Comparison of ENCODE assay signal across 9 cellular contexts in the genomic region with DNA sequence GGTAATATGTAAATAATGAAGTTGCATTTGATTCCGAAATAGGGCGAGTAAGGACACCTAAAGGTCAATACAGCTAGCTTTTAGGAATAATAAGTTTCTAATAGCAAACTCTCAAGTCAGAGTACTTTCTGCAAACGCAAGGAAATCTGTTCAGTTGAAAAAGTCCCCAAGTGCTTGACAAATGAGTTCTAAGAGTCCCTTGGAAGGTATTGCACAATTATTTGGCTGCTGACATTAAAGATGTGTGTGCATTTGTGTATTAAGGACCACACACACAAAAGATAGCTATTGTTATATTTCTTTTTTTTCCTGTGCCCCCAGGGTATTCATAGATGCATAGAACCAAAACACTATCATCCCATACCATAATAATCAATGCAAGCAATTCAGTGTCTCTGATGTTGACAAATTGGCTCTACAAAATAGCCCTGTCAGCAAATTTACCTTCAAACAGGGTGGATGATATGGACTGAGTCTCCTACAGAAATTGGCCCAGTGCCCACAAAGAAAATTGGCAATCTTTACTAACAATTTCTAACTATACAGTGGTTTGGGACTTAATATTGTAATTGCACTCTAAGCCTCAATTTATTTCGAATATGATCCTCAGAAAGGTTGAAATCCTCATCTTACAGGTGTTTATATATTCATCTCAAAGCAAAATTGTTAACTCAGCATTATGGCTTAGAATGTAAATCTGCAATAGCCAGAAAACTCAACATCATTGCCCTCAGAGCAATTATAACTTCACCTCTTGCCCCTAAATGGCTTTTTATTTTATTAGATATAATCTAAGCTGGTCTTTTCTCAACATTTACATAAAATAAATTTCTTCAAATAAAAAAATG.
DNase-seq lines count a peak whose midpoint lies in the region; ATAC-seq lines count a peak whose summit lies in the region.
"Had no signal": no experiment of that assay in that cellular context is flagged by ENCODE, and none has a peak within 500 bp of the region (broad histone marks: within the 10 kb centered on the region; RNA-seq: fewer than 3 reads in every experiment).

No MANE protein-coding gene starts in this region.

- no peaks in the 10 kb centered on the region for H3K27me3 Mint-ChIP-seq in stimulated activated naive CD8-positive, alpha-beta T cell treated with anti-CD3 and anti-CD28 coated beads, Interleukin-15, amount 100 ng/mL, for 72 hours
- H3K27me3 Mint-ChIP-seq: CD4-positive, alpha-beta memory T cell had no signal

- no peak for ATAC-seq in stimulated activated naive CD8-positive, alpha-beta T cell treated with anti-CD3 and anti-CD28 coated beads, Interleukin-15, amount 100 ng/mL, for 72 hours
- ATAC-seq in HG02798 (IDR thresholded peaks at IDR 0.05; ENCODE audit: poor library complexity, unreplicated experiment), result no peak

- H3K4me3 Mint-ChIP-seq in stimulated activated naive CD8-positive, alpha-beta T cell treated with anti-CD3 and anti-CD28 coated beads, Interleukin-15, amount 100 ng/mL, for 72 hours, result no peak overlapping the region
- H3K4me3 Mint-ChIP-seq: CD14-positive monocyte; CD4-positive, alpha-beta memory T cell had no signal

- DNase-seq in DMS 273 (lab: John Stamatoyannopoulos, UW; ENCODE audit: unreplicated experiment), result peak; percentile 2
- DNase-seq in DMS 273 treated with DMSO at 0.1 percent for 48 hours (lab: John Stamatoyannopoulos, UW), result no peak
- peak in 2 of 3 experiments; percentile 13 to 64 for DNase-seq in NCI-H1417 (lab: John Stamatoyannopoulos, UW)
- DNase-seq in NCI-H748 treated with DMSO at 0.1 percent for 48 hours (lab: John Stamatoyannopoulos, UW), result peak; percentile 6
- DNase-seq in stimulated activated naive CD8-positive, alpha-beta T cell treated with anti-CD3 and anti-CD28 coated beads, Interleukin-15, amount 100 ng/mL, for 72 hours, result no peak
- no peak for DNase-seq in hypothalamus (lab: John Stamatoyannopoulos, UW)
- DNase-seq: CD4-positive, alpha-beta memory T cell had no signal

- no peaks in the 10 kb centered on the region for H3K9me3 Mint-ChIP-seq in stimulated activated naive CD8-positive, alpha-beta T cell treated with anti-CD3 and anti-CD28 coated beads, Interleukin-15, amount 100 ng/mL, for 72 hours

- H3K4me1 Mint-ChIP-seq in stimulated activated naive CD8-positive, alpha-beta T cell treated with anti-CD3 and anti-CD28 coated beads, Interleukin-15, amount 100 ng/mL, for 72 hours, result no peaks in the 10 kb centered on the region
- H3K4me1 Mint-ChIP-seq: CD14-positive monocyte; CD4-positive, alpha-beta memory T cell had no signal

- no peak overlapping the region for H3K27ac Mint-ChIP-seq in stimulated activated naive CD8-positive, alpha-beta T cell treated with anti-CD3 and anti-CD28 coated beads, Interleukin-15, amount 100 ng/mL, for 72 hours
- H3K27ac Mint-ChIP-seq: CD14-positive monocyte; CD4-positive, alpha-beta memory T cell had no signal

Comparison
In these comparisons a context has a peak if more than half of its experiments do, and no peak if none do; other contexts are left out.
1. DNase-seq: peak in DMS 273 (single experiment), NCI-H1417 (2 of 3) and NCI-H748 treated with DMSO at 0.1 percent for 48 hours (single experiment); none in DMS 273 treated with DMSO at 0.1 percent for 48 hours (single experiment), stimulated activated naive CD8-positive, alpha-beta T cell treated with anti-CD3 and anti-CD28 coated beads, Interleukin-15, amount 100 ng/mL, for 72 hours (0 of 2) and hypothalamus (0 of 51).